Comparison of ENCODE assay signal across 14 cellular contexts in genomic region chr4:128658214-128658621, GRCh38.
DNase-seq lines count a peak whose midpoint lies in the region; ATAC-seq, FAIRE-seq and TF ChIP-seq lines count a peak whose summit lies in the region.
"Had no signal": no experiment of that assay in that cellular context is flagged by ENCODE, and none has a peak within 500 bp of the region (broad histone marks: within the 10 kb centered on the region; RNA-seq: fewer than 3 reads in every experiment).

No MANE protein-coding gene starts in this region.

- no peak for FAIRE-seq in HepG2 (lab: Jason Lieb, UNC)

- no peaks in the 10 kb centered on the region for H3K36me3 ChIP-seq in HepG2 (replicated peaks in 1 of 2; ENCODE audit: control insufficient read depth in 1 of 2, insufficient read depth in 2 of 2, low read length in 2 of 2)
- no peaks in the 10 kb centered on the region for H3K36me3 ChIP-seq in right lobe of liver
- H3K36me3 ChIP-seq in SU-DHL-6 (ENCODE audit: low read length), result no peaks in the 10 kb centered on the region
- H3K36me3 ChIP-seq: adrenal gland had no signal

- H3K4me2 ChIP-seq in HepG2 (ENCODE audit: low read depth, low read length) (no peak overlapping the region), SU-DHL-6 (ENCODE audit: low read depth, low read length, poor library complexity, severe bottlenecking) (peak overlapping the region; percentile 78)

- TF ChIP-seq POLR2A in HepG2 (IDR thresholded peaks at IDR 0.05; ENCODE audit: insufficient read depth in 1 of 2, low read depth in 2 of 2, low read length in 2 of 2) (no peak), right lobe of liver (IDR thresholded peaks at IDR 0.05) (no peak)

- H3K9ac ChIP-seq in HepG2 (ENCODE audit: insufficient read depth, low read depth, low read length), result no peak overlapping the region
- H3K9ac ChIP-seq in SU-DHL-6 (ENCODE audit: low read length), result peak overlapping the region; percentile 55

- peaks cover 22% of the 10 kb centered on the region for H3F3A ChIP-seq in SU-DHL-6 (ENCODE audit: insufficient read depth)

- 11% methylated on average over 4 of the region's 4 CpGs for WGBS in HepG2 (ENCODE audit: low lambda C conversion rate)
- WGBS in right lobe of liver (ENCODE audit: insufficient coverage, low coverage, low lambda C conversion rate, missing lambda C conversion rate), result 55% methylated on average over 4 of the region's 4 CpGs

- ATAC-seq in HepG2 (no peak), right lobe of liver (no peak)
- ATAC-seq: effector memory CD8-positive, alpha-beta T cell had no signal

- H3K79me2 ChIP-seq in HepG2 (ENCODE audit: insufficient read depth, low read length) (no peaks in the 10 kb centered on the region), SU-DHL-6 (ENCODE audit: insufficient read depth, low read length) (no peaks in the 10 kb centered on the region)

- no peak for TF ChIP-seq EP300 in HepG2 (IDR thresholded peaks at IDR 0.05; ENCODE audit: low read depth in 2 of 2, low read length in 2 of 2)
- TF ChIP-seq EP300 in HepG2 (CRISPR knock-in tag; IDR thresholded peaks at IDR 0.05; ENCODE audit: borderline replicate concordance), result no peak

- POLR2A ChIA-PET in HepG2 (lab: Yijun Ruan, JAX), result no interaction called here

- no peak overlapping the region for H3K4me3 Mint-ChIP-seq in nephron
- H3K4me3 Mint-ChIP-seq: mesothelial cell of epicardium had no signal

- DNase-seq in HepG2 (ENCODE audit: low spot score) (no peak), right lobe of liver (no peak), cerebellar cortex (ENCODE audit: low spot score) (no peak), SIG-M5 (lab: John Stamatoyannopoulos, UW) (no peak), substantia nigra (lab: John Stamatoyannopoulos, UW) (no peak), NCI-H82 (lab: John Stamatoyannopoulos, UW) (no peak)
- DNase-seq: adrenal gland; effector memory CD8-positive, alpha-beta T cell; NCI-H1105 treated with DMSO at 0.1 percent for 48 hours; NCI-H69; trophoblast cell had no signal

- no TSS peak for BruUV-seq in HepG2 (replicated peaks; lab: Mats Ljungman, UMichigan)

- CTCF ChIA-PET in HepG2 (lab: Yijun Ruan, JAX; ENCODE audit: low intra/inter-chr PET ratio, low total read pairs), result no interaction called here

- H3K27me3 ChIP-seq in HepG2 (ENCODE audit: control insufficient read depth in 1 of 2, insufficient read depth in 2 of 2, low read length in 2 of 2) (no peaks in the 10 kb centered on the region), right lobe of liver (no peaks in the 10 kb centered on the region), SU-DHL-6 (ENCODE audit: low read length) (no peaks in the 10 kb centered on the region)
- H3K27me3 ChIP-seq: adrenal gland had no signal

- intact Hi-C loops in HepG2 (cut with micrococcal nuclease; ENCODE audit: unreplicated experiment), result no loop called here
- intact Hi-C loops in right lobe of liver (cut with DNase I), result no loop called here

- H3K36me3 Mint-ChIP-seq in nephron (ENCODE audit: low read depth), result no peaks in the 10 kb centered on the region
- H3K36me3 Mint-ChIP-seq: mesothelial cell of epicardium had no signal

- H4K20me1 ChIP-seq in HepG2 (ENCODE audit: insufficient read depth, low read length) (no peaks in the 10 kb centered on the region), SU-DHL-6 (ENCODE audit: low read depth, low read length) (no peaks in the 10 kb centered on the region)

- no peaks in the 10 kb centered on the region for H3K9me2 ChIP-seq in SU-DHL-6 (replicated peaks; ENCODE audit: insufficient read depth, low read length)

- no peak for TF ChIP-seq RAD21 in HepG2 (CRISPR knock-in tag; IDR thresholded peaks at IDR 0.05)

- no peaks in the 10 kb centered on the region for H3K27me3 Mint-ChIP-seq in nephron (ENCODE audit: low read depth)

- H3K9me3 Mint-ChIP-seq in nephron, result peaks cover 12% of the 10 kb centered on the region
- H3K9me3 Mint-ChIP-seq: effector memory CD8-positive, alpha-beta T cell had no signal

- H2AFZ ChIP-seq in HepG2 (ENCODE audit: low read length) (no peak overlapping the region), SU-DHL-6 (ENCODE audit: low read depth, low read length, severe bottlenecking) (peak overlapping the region; percentile 78)

- H3K27ac Mint-ChIP-seq in nephron, result peak overlapping the region; percentile 34 to 49 (median 41)
- H3K27ac Mint-ChIP-seq: mesothelial cell of epicardium had no signal

- H3K9me3 ChIP-seq in HepG2 (ENCODE audit: low read length) (peaks cover 11% of the 10 kb centered on the region), right lobe of liver (no peaks in the 10 kb centered on the region), SU-DHL-6 (ENCODE audit: insufficient read depth, low read length) (no peaks in the 10 kb centered on the region; the same call in 1 of the 2 replicates)

- in situ Hi-C loops in HepG2 (cut with HindIII; ENCODE audit: extremely low pct_ligation_motif_present, low pct_unique_long_range_greater_than_20kb), result no loop called here

- TF ChIP-seq CTCF in HepG2 (CRISPR knock-in tag; IDR thresholded peaks at IDR 0.05) (no peak), right lobe of liver (IDR thresholded peaks at IDR 0.05) (no peak), SU-DHL-6 (IDR thresholded peaks at IDR 0.05; ENCODE audit: insufficient read depth, low read length, poor library complexity, severe bottlenecking) (no peak), nephron (IDR thresholded peaks at IDR 0.05; ENCODE audit: unreplicated experiment in 3 of 3) (no peak)

- no peak overlapping the region for H3K27ac ChIP-seq in HepG2 (ENCODE audit: extremely low read length, insufficient read depth, low read length)
- H3K27ac ChIP-seq in right lobe of liver, result peak overlapping the region in 1 of 3 donors; percentile 21
- peak overlapping the region; percentile 95 for H3K27ac ChIP-seq in SU-DHL-6 (ENCODE audit: low read depth, low read length)
- no peak overlapping the region for H3K27ac ChIP-seq in substantia nigra (ENCODE audit: low read depth, low read length, poor library complexity, severe bottlenecking)

- no peak overlapping the region for H3K4me3 ChIP-seq in HepG2 (replicated peaks in 1 of 3; ENCODE audit: insufficient read depth in 1 of 3, low read depth in 2 of 3, low read length in 3 of 3)
- no peak overlapping the region for H3K4me3 ChIP-seq in right lobe of liver
- H3K4me3 ChIP-seq in SU-DHL-6 (ENCODE audit: insufficient read depth, low read length, poor library complexity, severe bottlenecking), result peak overlapping the region; percentile 40
- H3K4me3 ChIP-seq: adrenal gland had no signal

- H3K4me1 ChIP-seq in HepG2 (ENCODE audit: insufficient read depth, low read length) (peaks cover 8% of the 10 kb centered on the region; the same call in 1 of the 2 replicates), right lobe of liver (no peaks in the 10 kb centered on the region)

- peaks cover 30% of the 10 kb centered on the region for H3K4me1 Mint-ChIP-seq in nephron

TF ChIP-seq in HepG2, 621 proteins besides CTCF, POLR2A, EP300 and RAD21:
- TF ChIP-seq RAD51 (IDR thresholded peaks at IDR 0.05; ENCODE audit: borderline replicate concordance) (peak; percentile 27; the same call in 1 of the 2 replicates), THAP7 (CRISPR knock-in tag; IDR thresholded peaks at IDR 0.05) (no peak), ZNF333 (CRISPR knock-in tag; IDR thresholded peaks at IDR 0.05; ENCODE audit: borderline replicate concordance) (no peak)
